In the genomic region with DNA sequence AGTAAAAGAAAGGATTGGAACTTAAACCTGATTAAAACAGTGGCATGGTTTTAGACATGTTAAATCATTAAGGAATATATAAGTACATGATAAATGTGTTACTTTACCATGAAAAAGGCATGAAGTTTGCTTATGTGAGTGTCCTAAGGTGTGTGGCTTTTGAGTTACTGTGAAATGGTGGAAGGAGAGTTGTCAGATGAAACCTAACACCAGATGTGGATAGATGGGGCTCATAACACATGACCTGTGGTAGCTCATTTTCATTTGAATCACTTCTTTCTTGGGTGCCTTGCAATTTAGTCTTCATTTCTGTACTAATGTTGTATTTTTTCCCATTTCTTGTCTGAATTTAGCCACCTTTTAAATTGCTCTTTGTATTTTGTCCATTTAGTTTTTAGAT, we compare ENCODE assay signal across 18 cellular contexts. TPM values are rescaled to one million over a fixed set of nuclear protein-coding genes. Genes with fewer than 3 reads are reported as not detected.
DNase-seq lines count a peak whose midpoint lies in the region; ATAC-seq and TF ChIP-seq lines count a peak whose summit lies in the region.
"Had no signal": no experiment of that assay in that cellular context is flagged by ENCODE, and none has a peak within 500 bp of the region (broad histone marks: within the 10 kb centered on the region; RNA-seq: fewer than 3 reads in every experiment).

No MANE protein-coding gene starts in this region.

- H3K27ac Mint-ChIP-seq in endothelial cell (ENCODE audit: unreplicated experiment), result peak overlapping the region; percentile 4
- H3K27ac Mint-ChIP-seq in stimulated activated memory B cell treated with anti-CD40 and anti-IgM and Interleukin-4, amounts not matched to agents 10 μg/mL and 1 μg/mL and 100 μg/mL, for 72 hours, result peak overlapping the region; percentile 27
- no peak overlapping the region for H3K27ac Mint-ChIP-seq in MCF 10A (ENCODE audit: low read depth, unreplicated experiment)
- H3K27ac Mint-ChIP-seq: activated CD4-positive, alpha-beta T cell treated with anti-CD3 and anti-CD28 coated beads for 36 hours; T-helper 1 cell treated with Interleukin-12 subunit alpha and Interleukin-12 subunit beta and Interleukin-4 antibody, amounts not matched to agents 30 μg/mL and 1 μg/mL, for 36 hours had no signal

- CTCF ChIA-PET in MCF 10A (lab: Yijun Ruan, JAX), result interaction anchor here (1.6 kb wide), 1 partner anchor 125 kb away, joined by 5 read pairs; no protein-coding TSS in a partner anchor

- H3K9me3 Mint-ChIP-seq in endothelial cell (ENCODE audit: unreplicated experiment) (no peaks in the 10 kb centered on the region), MCF 10A (ENCODE audit: unreplicated experiment) (no peaks in the 10 kb centered on the region)
- H3K9me3 Mint-ChIP-seq in stimulated activated memory B cell treated with anti-CD40 and anti-IgM and Interleukin-4, amounts not matched to agents 10 μg/mL and 1 μg/mL and 100 μg/mL, for 72 hours, result no peaks in the 10 kb centered on the region
- H3K9me3 Mint-ChIP-seq: activated T-cell treated with anti-CD3 and anti-CD28 coated beads, Interleukin-2, amount 50 U/mL, for 4 hours; T-helper 1 cell treated with Interleukin-12 subunit alpha and Interleukin-12 subunit beta and Interleukin-4 antibody, amounts not matched to agents 30 μg/mL and 1 μg/mL, for 36 hours had no signal

- H3K9me3 ChIP-seq in left ventricle myocardium inferior (replicated peaks) (no peaks in the 10 kb centered on the region), heart left ventricle (no peaks in the 10 kb centered on the region), HUES48 (ENCODE audit: control insufficient read depth, insufficient read depth, low read length) (no peaks in the 10 kb centered on the region)
- H3K9me3 ChIP-seq: mucosa of descending colon, Peyer's patch, upper lobe of left lung had no signal

- intact Hi-C loops in left ventricle myocardium inferior (cut with micrococcal nuclease) (loop anchor here (10.0 kb wide), 1 partner anchor 106 kb away; no protein-coding TSS in a partner anchor), heart left ventricle (cut with DNase I) (loop anchor here in 3 of 10 donors (10.0 kb wide), 2 partner anchors 76 to 106 kb away; no protein-coding TSS in a partner anchor), MCF 10A (cut with micrococcal nuclease) (no loop called here)

- no peaks in the 10 kb centered on the region for H3K27me3 ChIP-seq in left ventricle myocardium inferior (ENCODE audit: low read depth)
- H3K27me3 ChIP-seq in heart left ventricle, result no peaks in the 10 kb centered on the region
- no peaks in the 10 kb centered on the region for H3K27me3 ChIP-seq in HUES48 (ENCODE audit: control insufficient read depth, insufficient read depth, low read length)
- H3K27me3 ChIP-seq: Peyer's patch, upper lobe of left lung had no signal

- TF ChIP-seq POLR2A in heart left ventricle (IDR thresholded peaks at IDR 0.05), result no peak

- H3K36me3 ChIP-seq in left ventricle myocardium inferior (no peaks in the 10 kb centered on the region), heart left ventricle (no peaks in the 10 kb centered on the region), HUES48 (ENCODE audit: control insufficient read depth, insufficient read depth, low read length) (no peaks in the 10 kb centered on the region; the same call in 1 of the 2 replicates)
- H3K36me3 ChIP-seq: Peyer's patch, upper lobe of left lung had no signal

- no peak for ATAC-seq in heart left ventricle
- no peak for ATAC-seq in stimulated activated memory B cell treated with anti-CD40 and anti-IgM and Interleukin-4, amounts not matched to agents 10 μg/mL and 1 μg/mL and 100 μg/mL, for 72 hours
- no peak for ATAC-seq in GM21528 (IDR thresholded peaks at IDR 0.05; ENCODE audit: low FRiP score, unreplicated experiment)
- ATAC-seq: activated CD4-positive, alpha-beta T cell treated with anti-CD3 and anti-CD28 coated beads for 36 hours; activated T-cell treated with anti-CD3 and anti-CD28 coated beads, Interleukin-2, amount 50 U/mL, for 4 hours; mucosa of descending colon had no signal

- peak overlapping the region; percentile 3 for H3K4me3 ChIP-seq in left ventricle myocardium inferior
- no peak overlapping the region for H3K4me3 ChIP-seq in heart left ventricle
- H3K4me3 ChIP-seq in HUES48 (ENCODE audit: low read depth, low read length), result peak overlapping the region; percentile 18; the same call in 1 of the 2 replicates
- H3K4me3 ChIP-seq: mucosa of descending colon, Peyer's patch, upper lobe of left lung had no signal

- peaks cover 44% of the 10 kb centered on the region for H3K4me1 Mint-ChIP-seq in endothelial cell (ENCODE audit: unreplicated experiment)
- H3K4me1 Mint-ChIP-seq in stimulated activated memory B cell treated with anti-CD40 and anti-IgM and Interleukin-4, amounts not matched to agents 10 μg/mL and 1 μg/mL and 100 μg/mL, for 72 hours, result peaks cover 85% of the 10 kb centered on the region
- H3K4me1 Mint-ChIP-seq in MCF 10A (ENCODE audit: insufficient read depth, unreplicated experiment), result peaks cover 38% of the 10 kb centered on the region

- H3K4me3 Mint-ChIP-seq in endothelial cell (ENCODE audit: unreplicated experiment) (no peak overlapping the region), MCF 10A (ENCODE audit: unreplicated experiment) (no peak overlapping the region)
- H3K4me3 Mint-ChIP-seq in stimulated activated memory B cell treated with anti-CD40 and anti-IgM and Interleukin-4, amounts not matched to agents 10 μg/mL and 1 μg/mL and 100 μg/mL, for 72 hours, result no peak overlapping the region
- H3K4me3 Mint-ChIP-seq: activated CD4-positive, alpha-beta T cell treated with anti-CD3 and anti-CD28 coated beads for 36 hours; activated T-cell treated with anti-CD3 and anti-CD28 coated beads, Interleukin-2, amount 50 U/mL, for 4 hours; T-helper 1 cell treated with Interleukin-12 subunit alpha and Interleukin-12 subunit beta and Interleukin-4 antibody, amounts not matched to agents 30 μg/mL and 1 μg/mL, for 36 hours had no signal

- H3K27ac ChIP-seq in left ventricle myocardium inferior (replicated peaks) (no peak overlapping the region), heart left ventricle (peak overlapping the region in 2 of 12 donors; percentile 8 to 12), HUES48 (ENCODE audit: low read depth, low read length) (no peak overlapping the region)
- H3K27ac ChIP-seq: Peyer's patch had no signal

- no TSS peak for BruUV-seq in MCF 10A (replicated peaks; lab: Mats Ljungman, UMichigan)

- POLR2A ChIA-PET in MCF 10A (lab: Yijun Ruan, JAX), result interaction anchor here (1.4 to 1.6 kb wide), 2 partner anchors 11 to 27 kb away, joined by 4 to 5 read pairs; no protein-coding TSS in a partner anchor

- TF ChIP-seq CTCF in left ventricle myocardium inferior (IDR thresholded peaks at IDR 0.05; ENCODE audit: borderline replicate concordance) (no peak), heart left ventricle (IDR thresholded peaks at IDR 0.05) (no peak), endothelial cell (IDR thresholded peaks at IDR 0.05; ENCODE audit: unreplicated experiment) (no peak), MCF 10A (IDR thresholded peaks at IDR 0.05; ENCODE audit: unreplicated experiment) (no peak)

- H3K36me3 Mint-ChIP-seq in endothelial cell (ENCODE audit: low read depth, unreplicated experiment) (no peaks in the 10 kb centered on the region), MCF 10A (ENCODE audit: insufficient read depth, unreplicated experiment) (no peaks in the 10 kb centered on the region)
- H3K36me3 Mint-ChIP-seq in stimulated activated memory B cell treated with anti-CD40 and anti-IgM and Interleukin-4, amounts not matched to agents 10 μg/mL and 1 μg/mL and 100 μg/mL, for 72 hours, result peaks cover 44% of the 10 kb centered on the region

- H3K4me1 ChIP-seq in left ventricle myocardium inferior (peaks cover 99% of the 10 kb centered on the region), heart left ventricle (peaks cover 13 to 98% (median 75%) of the 10 kb centered on the region in 12 donors), HUES48 (ENCODE audit: control insufficient read depth, insufficient read depth, low read length) (peaks cover 70% of the 10 kb centered on the region)

- H3K27me3 Mint-ChIP-seq in endothelial cell (ENCODE audit: unreplicated experiment) (no peaks in the 10 kb centered on the region), MCF 10A (ENCODE audit: insufficient read depth, unreplicated experiment) (no peaks in the 10 kb centered on the region)
- no peaks in the 10 kb centered on the region for H3K27me3 Mint-ChIP-seq in stimulated activated memory B cell treated with anti-CD40 and anti-IgM and Interleukin-4, amounts not matched to agents 10 μg/mL and 1 μg/mL and 100 μg/mL, for 72 hours
- H3K27me3 Mint-ChIP-seq: activated CD4-positive, alpha-beta T cell treated with anti-CD3 and anti-CD28 coated beads for 36 hours had no signal

- no peak overlapping the region for H3K9ac ChIP-seq in HUES48 (ENCODE audit: low read depth, low read length)

- DNase-seq in left ventricle myocardium inferior, result no peak
- DNase-seq in heart left ventricle, result no peak
- no peak for DNase-seq in endothelial cell (ENCODE audit: low spot score)
- no peak for DNase-seq in MCF 10A (ENCODE audit: unreplicated experiment)
- no peak for DNase-seq in AG20443 (ENCODE audit: low spot score)
- DNase-seq: activated CD4-positive, alpha-beta T cell treated with anti-CD3 and anti-CD28 coated beads for 36 hours; activated T-cell treated with anti-CD3 and anti-CD28 coated beads, Interleukin-2, amount 50 U/mL, for 4 hours; amygdala; Calu3; dermis blood vessel endothelial cell; mucosa of descending colon; NCI-H2227 treated with DMSO at 0.1 percent for 48 hours; Peyer's patch; upper lobe of left lung had no signal

RNA-seq across cellular contexts. Expression of gene MEF2A, which starts 13.0 kb away (rescaled TPM):
- total RNA-seq in left ventricle myocardium inferior, result 152 TPM
- 100 to 1,000 TPM; 131 to 192 (median 160) TPM for total RNA-seq in heart left ventricle
- polyA plus RNA-seq in heart left ventricle, result 10 to 100 TPM; 53.4 to 54.2 TPM
- total RNA-seq in endothelial cell (ENCODE audit: unreplicated experiment), result 43.5 TPM
- 52.9 and 55.2 TPM in 2 replicates for total RNA-seq in MCF 10A (2022)

Comparison
In these comparisons a context has a peak if more than half of its experiments do, and no peak if none do; other contexts are left out.
1. H3K4me3 ChIP-seq: peak in left ventricle myocardium inferior (single experiment) and HUES48 (single experiment); none in heart left ventricle (0 of 12).